In genomic region chr2:85766214-85766613, GRCh38 we compare ENCODE assay signal across 1 cellular context.
TF ChIP-seq lines count a peak whose summit lies in the region.

No MANE protein-coding gene starts in this region.

TF ChIP-seq in liver, 16 proteins besides CTCF, POLR2A, EP300 and RAD21 (continued from another document):
- TF ChIP-seq HNF4G (IDR thresholded peaks at IDR 0.05) (no peak), SP1 (IDR thresholded peaks at IDR 0.05) (no peak)
TF ChIP-seq in liver: peak in this region for 1.
